In genomic region chr9:117276444-117276843, GRCh38 we compare ENCODE assay signal across 14 cellular contexts.
"Had no signal": no experiment of that assay in that cellular context is flagged by ENCODE, and none has a peak within 500 bp of the region (broad histone marks: within the 10 kb centered on the region; RNA-seq: fewer than 3 reads in every experiment).

No MANE protein-coding gene starts in this region.

- H3K9me3 ChIP-seq: adrenal gland, right lobe of liver, transverse colon had no signal

- H3K27ac ChIP-seq: adrenal gland, coronary artery, foreskin keratinocyte, right lobe of liver, transverse colon had no signal

- DNase-seq: activated CD4-positive, alpha-beta T cell treated with anti-CD3 and anti-CD28 coated beads for 48 hours; activated naive CD4-positive, alpha-beta T cell treated with anti-CD3 and anti-CD28 coated beads, Interleukin-2, amount 10 ng/mL, durations not matched to agents 7 days and 5 days; caudate nucleus; effector CD4-positive, alpha-beta T cell; foreskin keratinocyte; left colon; natural killer cell; posterior cingulate gyrus; right lobe of liver; transverse colon had no signal

- H3K4me1 ChIP-seq: adrenal gland, foreskin keratinocyte, right lobe of liver, transverse colon had no signal

- ATAC-seq: foreskin keratinocyte; left colon; natural killer cell; right lobe of liver; stimulated activated memory B cell treated with anti-CD40 and anti-IgM and Interleukin-4, amounts not matched to agents 10 μg/mL and 1 μg/mL and 100 μg/mL, for 72 hours; WTC11 had no signal

- H3K36me3 ChIP-seq: adrenal gland, right lobe of liver, transverse colon had no signal

- H3K4me3 ChIP-seq: adrenal gland, coronary artery, right lobe of liver, transverse colon had no signal

- H3K27me3 ChIP-seq: adrenal gland, foreskin keratinocyte, right lobe of liver, transverse colon had no signal
